13 cellular contexts compared by ENCODE assay signal in the genomic region with DNA sequence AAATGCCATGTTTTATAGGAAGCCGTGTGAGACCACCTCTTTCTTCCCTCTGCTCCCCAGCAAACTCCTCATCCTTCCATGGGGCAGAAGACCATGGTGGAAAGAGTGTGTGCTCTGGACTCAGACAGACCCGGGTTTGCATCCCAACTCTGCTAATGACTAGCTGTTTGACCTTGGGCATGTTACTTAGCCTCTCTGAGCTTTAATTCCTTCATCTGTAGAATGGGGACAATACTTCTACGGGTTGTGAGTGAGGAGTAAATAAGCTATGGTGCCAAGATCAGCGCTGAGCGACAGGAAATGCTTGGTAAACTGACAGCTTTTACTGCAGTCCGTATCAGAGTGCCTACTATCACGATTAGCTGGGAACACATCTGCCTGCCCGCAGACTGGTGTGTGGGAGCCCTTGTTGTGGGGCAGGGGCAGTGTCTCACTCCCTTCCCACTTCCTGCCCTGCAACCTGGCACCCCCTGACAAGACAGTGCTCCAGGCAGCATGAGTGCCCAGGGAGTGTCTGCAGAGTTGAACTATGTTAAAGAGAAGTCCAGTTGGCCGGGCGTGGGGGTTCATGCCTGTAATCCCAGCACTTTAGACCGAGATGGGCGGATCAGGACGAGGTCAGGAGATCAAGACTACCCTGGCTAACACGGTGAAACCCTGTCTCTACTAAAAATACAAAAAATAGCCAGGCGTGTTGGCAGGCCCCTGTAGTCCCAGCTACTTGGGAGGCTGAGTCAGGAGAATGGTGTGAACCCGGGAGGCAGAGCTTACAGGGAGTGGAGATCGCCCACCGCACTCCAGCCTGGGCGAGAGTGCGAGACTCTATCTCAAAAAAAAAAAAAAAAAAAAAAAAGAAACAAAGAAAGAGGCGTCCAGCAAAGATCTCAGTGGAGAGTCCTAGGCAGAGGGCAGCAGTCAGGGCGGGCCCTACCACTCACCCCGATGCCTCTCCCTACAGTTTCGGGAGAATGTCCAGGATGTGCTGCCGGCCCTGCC. TPM values are rescaled to one million over a fixed set of nuclear protein-coding genes. Genes with fewer than 3 reads are reported as not detected.
DNase-seq lines count a peak whose midpoint lies in the region; ATAC-seq and TF ChIP-seq lines count a peak whose summit lies in the region.
"Had no signal": no experiment of that assay in that cellular context is flagged by ENCODE, and none has a peak within 500 bp of the region (broad histone marks: within the 10 kb centered on the region; RNA-seq: fewer than 3 reads in every experiment).

No MANE protein-coding gene starts in this region.

- H3K9me3 Mint-ChIP-seq in GM23338: no peaks in the 10 kb centered on the region
- H3K9me3 Mint-ChIP-seq: immature natural killer cell had no signal

- peaks cover 24% of the 10 kb centered on the region for H4K20me1 ChIP-seq in DND-41 (ENCODE audit: insufficient read depth, low read length)
- no peaks in the 10 kb centered on the region for H4K20me1 ChIP-seq in GM23338 (replicated peaks; ENCODE audit: insufficient read depth)

- no peaks in the 10 kb centered on the region; the same call in 1 of the 3 replicates for H3K36me3 Mint-ChIP-seq in GM23338 (ENCODE audit: low read depth)
- H3K36me3 Mint-ChIP-seq: immature natural killer cell had no signal

- no peak overlapping the region for H3K27ac Mint-ChIP-seq in GM23338
- H3K27ac Mint-ChIP-seq: immature natural killer cell had no signal

- peak; percentile 82 for ATAC-seq in DND-41 (ENCODE audit: insufficient read depth, low read depth)
- ATAC-seq in omental fat pad (ENCODE audit: low FRiP score): peak; percentile 27
- ATAC-seq in GM23338: no peak
- ATAC-seq in HG03175 (IDR thresholded peaks at IDR 0.05; ENCODE audit: unreplicated experiment): no peak
- ATAC-seq: upper lobe of right lung had no signal

- H3K27ac ChIP-seq in DND-41 (ENCODE audit: low read length) (peak overlapping the region; percentile 74), RWPE1 (peak overlapping the region; percentile 82), cingulate gyrus (ENCODE audit: low read depth, low read length) (peak overlapping the region; percentile 87), GM23338 (ENCODE audit: low read depth) (no peak overlapping the region)
- H3K27ac ChIP-seq: upper lobe of right lung had no signal

- H3K9ac ChIP-seq in DND-41 (ENCODE audit: low read depth, low read length): peak overlapping the region; percentile 67

- H3K4me3 Mint-ChIP-seq in GM23338: no peak overlapping the region

- H3K9me2 ChIP-seq in GM23338 (ENCODE audit: insufficient read depth): no peaks in the 10 kb centered on the region

- H3K27me3 Mint-ChIP-seq in GM23338 (ENCODE audit: insufficient read depth, low read depth, poor library complexity): peaks cover 36% of the 10 kb centered on the region

- H3K27me3 ChIP-seq in DND-41 (ENCODE audit: insufficient read depth, low read length, poor library complexity) (no peaks in the 10 kb centered on the region), GM23338 (ENCODE audit: insufficient read depth) (peaks cover 34% of the 10 kb centered on the region)
- H3K27me3 ChIP-seq: upper lobe of right lung had no signal

- H2AFZ ChIP-seq in DND-41 (ENCODE audit: low read depth, low read length): no peak overlapping the region
- H2AFZ ChIP-seq in GM23338: no peak overlapping the region

- H3K36me3 ChIP-seq in DND-41 (ENCODE audit: insufficient read depth, low read length) (peaks cover 30% of the 10 kb centered on the region), GM23338 (ENCODE audit: insufficient read depth) (no peaks in the 10 kb centered on the region)
- H3K36me3 ChIP-seq: upper lobe of right lung had no signal

- H3K4me1 ChIP-seq in DND-41 (ENCODE audit: insufficient read depth, low read length): peaks cover 41% of the 10 kb centered on the region
- peaks cover 17% of the 10 kb centered on the region for H3K4me1 ChIP-seq in GM23338 (ENCODE audit: insufficient read depth)

- peaks cover 4% of the 10 kb centered on the region; the same call in 1 of the 2 replicates for H3F3A ChIP-seq in GM23338 (replicated peaks; ENCODE audit: low read depth)

- peaks cover 24% of the 10 kb centered on the region for H3K4me1 Mint-ChIP-seq in GM23338

- CTCF ChIA-PET in RWPE1 (lab: Yijun Ruan, JAX): no interaction called here

- H3K79me2 ChIP-seq in DND-41 (ENCODE audit: insufficient read depth, low read length) (peaks cover 58% of the 10 kb centered on the region), GM23338 (replicated peaks; ENCODE audit: insufficient read depth) (no peaks in the 10 kb centered on the region)

- DNase-seq in DND-41 (peak; percentile 85), RWPE1 (ENCODE audit: low spot score) (no peak), omental fat pad (ENCODE audit: low spot score) (no peak), SK-N-DZ (ENCODE audit: low spot score) (no peak), NCI-H2196 treated with DMSO at 0.1 percent for 48 hours (lab: John Stamatoyannopoulos, UW; ENCODE audit: unreplicated experiment) (no peak), GM23338 (ENCODE audit: low spot score) (no peak)
- DNase-seq: central memory CD4-positive, alpha-beta T cell; immature natural killer cell; NCI-H524; T-helper 9 cell; upper lobe of right lung had no signal

- no peaks in the 10 kb centered on the region for H3K9me3 ChIP-seq in DND-41 (ENCODE audit: insufficient read depth, low read length, severe bottlenecking)
- H3K9me3 ChIP-seq: upper lobe of right lung had no signal

- TF ChIP-seq CTCF in DND-41 (IDR thresholded peaks at IDR 0.05; ENCODE audit: borderline replicate concordance, extremely low read depth, low read length, poor library complexity, severe bottlenecking): no peak
- TF ChIP-seq CTCF in RWPE1 (conservative IDR thresholded peaks at IDR 0.05; ENCODE audit: low read depth): no peak
- no peak for TF ChIP-seq CTCF in omental fat pad (IDR thresholded peaks at IDR 0.05)
- no peak for TF ChIP-seq CTCF in GM23338 (conservative IDR thresholded peaks at IDR 0.05; ENCODE audit: low read depth in 2 of 2)

- H3K4me3 ChIP-seq in DND-41 (ENCODE audit: low read depth in 1 of 2, low read length in 2 of 2) (peak overlapping the region in 1 of 2 experiments; percentile 56; a peak in 3 of 4 replicates), GM23338 (no peak overlapping the region)

- H3K4me2 ChIP-seq in DND-41 (ENCODE audit: insufficient read depth, low read length): peak overlapping the region; percentile 69
- no peak overlapping the region for H3K4me2 ChIP-seq in GM23338

- POLR2A ChIA-PET in RWPE1 (lab: Yijun Ruan, JAX; ENCODE audit: low non-redundant PET): no interaction called here

TF ChIP-seq in GM23338, 12 proteins besides CTCF, POLR2A, EP300 and RAD21 (continues in another document):
- no peak for TF ChIP-seq POLR2AphosphoS5 (IDR thresholded peaks at IDR 0.05; ENCODE audit: low read depth)
- TF ChIP-seq, protein P1, sequence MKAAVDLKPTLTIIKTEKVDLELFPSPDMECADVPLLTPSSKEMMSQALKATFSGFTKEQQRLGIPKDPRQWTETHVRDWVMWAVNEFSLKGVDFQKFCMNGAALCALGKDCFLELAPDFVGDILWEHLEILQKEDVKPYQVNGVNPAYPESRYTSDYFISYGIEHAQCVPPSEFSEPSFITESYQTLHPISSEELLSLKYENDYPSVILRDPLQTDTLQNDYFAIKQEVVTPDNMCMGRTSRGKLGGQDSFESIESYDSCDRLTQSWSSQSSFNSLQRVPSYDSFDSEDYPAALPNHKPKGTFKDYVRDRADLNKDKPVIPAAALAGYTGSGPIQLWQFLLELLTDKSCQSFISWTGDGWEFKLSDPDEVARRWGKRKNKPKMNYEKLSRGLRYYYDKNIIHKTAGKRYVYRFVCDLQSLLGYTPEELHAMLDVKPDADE (IDR thresholded peaks at IDR 0.05): no peak
- TF ChIP-seq CREB1 (CRISPR knock-in tag; IDR thresholded peaks at IDR 0.05; ENCODE audit: low read depth): no peak
- TF ChIP-seq STAT1 (IDR thresholded peaks at IDR 0.05; ENCODE audit: unreplicated experiment): no peak
- TF ChIP-seq EZH2phosphoT487 (IDR thresholded peaks at IDR 0.05; ENCODE audit: unreplicated experiment): no peak

RNA-seq across cellular contexts. Expression of a gene that starts 2.2 kb away (rescaled TPM):
- 1 to 10 TPM; 3.0 to 8.8 (median 5.0) TPM for total RNA-seq in omental fat pad
- polyA plus RNA-seq in SK-N-DZ (2014; cell fraction: cytosol; rRNA removed): 2.6 and 13.2 TPM in 2 replicates
- 3.6 and 4.2 TPM in 2 replicates for polyA plus RNA-seq in SK-N-DZ (2014; cell fraction: nucleus; rRNA removed)
- total RNA-seq in GM23338 (2014; rRNA removed; shearing (Covaris generic)): 2.1 and 4.2 TPM in 2 replicates
- 2.2 and 2.5 TPM in 2 replicates for polyA plus RNA-seq in GM23338 (2016; fragmentation: Nextera tagmentation; extraction: Ambion mirVana)

RNA-seq across cellular contexts. Expression of a gene that starts 11.8 kb away (rescaled TPM):
- total RNA-seq in omental fat pad: 10 to 100 TPM in 3 of 4 donors, 1 to 10 TPM in 1; 6.7 to 16.9 (median 11.8) TPM
- 20.7 and 26.5 TPM in 2 replicates for polyA plus RNA-seq in SK-N-DZ (2014; cell fraction: cytosol; rRNA removed)
- polyA plus RNA-seq in SK-N-DZ (2014; cell fraction: nucleus; rRNA removed): 81.1 and 92.8 TPM in 2 replicates
- 12.4 and 13.9 TPM in 2 replicates for total RNA-seq in GM23338 (2014; rRNA removed; shearing (Covaris generic))
- 1.8 and 3.3 TPM in 2 replicates for polyA plus RNA-seq in GM23338 (2016; fragmentation: Nextera tagmentation; extraction: Ambion mirVana)

RNA-seq across cellular contexts. Expression of a gene that starts 26.6 kb away (rescaled TPM):
- total RNA-seq in omental fat pad: 10 to 100 TPM; 11.2 to 14.7 (median 14.1) TPM
- polyA plus RNA-seq in SK-N-DZ (2014; cell fraction: cytosol; rRNA removed): 58.6 and 61.0 TPM in 2 replicates
- 29.3 and 42.1 TPM in 2 replicates for polyA plus RNA-seq in SK-N-DZ (2014; cell fraction: nucleus; rRNA removed)
- total RNA-seq in GM23338 (2014; rRNA removed; shearing (Covaris generic)): 54.6 and 68.6 TPM in 2 replicates
- 62.5 and 64.1 TPM in 2 replicates for polyA plus RNA-seq in GM23338 (2016; fragmentation: Nextera tagmentation; extraction: Ambion mirVana)

RNA-seq across cellular contexts. Expression of a gene that starts 42.2 kb away (rescaled TPM):
- total RNA-seq in omental fat pad: 1 to 10 TPM in 3 of 4 donors, under 1 TPM in 1; 0.95 to 2.7 (median 1.8) TPM
- polyA plus RNA-seq in SK-N-DZ (2014; cell fraction: cytosol; rRNA removed): 7.2 and 8.6 TPM in 2 replicates
- polyA plus RNA-seq in SK-N-DZ (2014; cell fraction: nucleus; rRNA removed): 6.6 and 6.7 TPM in 2 replicates
- total RNA-seq in GM23338 (2014; rRNA removed; shearing (Covaris generic)): 6.9 and 7.9 TPM in 2 replicates
- polyA plus RNA-seq in GM23338 (2016; fragmentation: Nextera tagmentation; extraction: Ambion mirVana): 3.7 and 3.8 TPM in 2 replicates

RNA-seq across cellular contexts. Expression of a gene that starts 42.3 kb away (rescaled TPM):
- 10 to 100 TPM; 38.5 to 71.7 (median 60.4) TPM for total RNA-seq in omental fat pad
- polyA plus RNA-seq in SK-N-DZ (2014; cell fraction: cytosol; rRNA removed): 17.6 and 31.0 TPM in 2 replicates
- 21.7 and 101 TPM in 2 replicates for polyA plus RNA-seq in SK-N-DZ (2014; cell fraction: nucleus; rRNA removed)
- total RNA-seq in GM23338 (2014; rRNA removed; shearing (Covaris generic)): 108 and 170 TPM in 2 replicates
- 93.4 and 107 TPM in 2 replicates for polyA plus RNA-seq in GM23338 (2016; fragmentation: Nextera tagmentation; extraction: Ambion mirVana)

Comparison
In these comparisons a context has a peak if more than half of its experiments do, and no peak if none do; other contexts are left out.
1. ATAC-seq: peak in DND-41 (single experiment) and omental fat pad (single experiment); none in GM23338 (single experiment) and HG03175 (single experiment).